In genomic region chr6:169950558-169950957, GRCh38 we compare ENCODE assay signal across 8 cellular contexts.
DNase-seq lines count a peak whose midpoint lies in the region; ATAC-seq and TF ChIP-seq lines count a peak whose summit lies in the region.

No MANE protein-coding gene starts in this region.

- no peak for ATAC-seq in stimulated activated naive CD8-positive, alpha-beta T cell treated with anti-CD3 and anti-CD28 coated beads, Interleukin-15, Interleukin-2, amounts not matched to agents 100 U/mL and 50 U/mL, for 24 hours
- no peak for ATAC-seq in HG02763 (IDR thresholded peaks at IDR 0.05; ENCODE audit: unreplicated experiment)

- intact Hi-C loops in dorsolateral prefrontal cortex (cut with DNase I): no loop called here

- H3K27ac ChIP-seq in dorsolateral prefrontal cortex: no peak overlapping the region

- peak in 33 of 56 donors; percentile 9 to 58 (median 27) for TF ChIP-seq CTCF in dorsolateral prefrontal cortex (IDR thresholded peaks at IDR 0.05 in 54 of 56, conservative IDR thresholded peaks at IDR 0.05 in 2 of 56; ENCODE audit: low read depth in 1 of 56, partially characterized antibody in 56 of 56)

- peak; percentile 22 for DNase-seq in activated gamma-delta T cell treated with Interleukin-2 at 50 U/mL for 16 hours
- DNase-seq in activated gamma-delta T cell (lab: John Stamatoyannopoulos, UW): no peak
- peak; percentile 9 for DNase-seq in NCI-H345 treated with DMSO at 0.1 percent for 48 hours (lab: John Stamatoyannopoulos, UW; ENCODE audit: unreplicated experiment)
- DNase-seq in dorsolateral prefrontal cortex: peak in 2 of 10 donors; percentile 4 to 20
- peak; percentile 29 for DNase-seq in stimulated activated naive CD8-positive, alpha-beta T cell treated with anti-CD3 and anti-CD28 coated beads, Interleukin-15, Interleukin-2, amounts not matched to agents 100 U/mL and 50 U/mL, for 24 hours
- no peak for DNase-seq in KG1 (lab: John Stamatoyannopoulos, UW)
- no peak for DNase-seq in 8988T

- no peak overlapping the region for H3K4me3 ChIP-seq in dorsolateral prefrontal cortex

- H3K27me3 ChIP-seq in dorsolateral prefrontal cortex: peaks cover 0 to 12% (median 0%) of the 10 kb centered on the region in 45 donors

Comparison
In these comparisons a context has a peak if more than half of its experiments do, and no peak if none do; other contexts are left out.
1. DNase-seq: peak in activated gamma-delta T cell treated with Interleukin-2 at 50 U/mL for 16 hours (single experiment), NCI-H345 treated with DMSO at 0.1 percent for 48 hours (single experiment) and stimulated activated naive CD8-positive, alpha-beta T cell treated with anti-CD3 and anti-CD28 coated beads, Interleukin-15, Interleukin-2, amounts not matched to agents 100 U/mL and 50 U/mL, for 24 hours (single experiment); none in activated gamma-delta T cell (single experiment), KG1 (single experiment) and 8988T (single experiment).